In genomic region chr20:56933331-56933698, GRCh38 we compare ENCODE assay signal across 22 cellular contexts.
"Had no signal": no experiment of that assay in that cellular context is flagged by ENCODE, and none has a peak within 500 bp of the region (broad histone marks: within the 10 kb centered on the region; RNA-seq: fewer than 3 reads in every experiment).

No MANE protein-coding gene starts in this region.

- H3K9me3 ChIP-seq: colonic mucosa, gastrocnemius medialis, neutrophil, psoas muscle, right lobe of liver, spleen had no signal

- H3K36me3 ChIP-seq: colonic mucosa, gastrocnemius medialis, neutrophil, right lobe of liver, spleen had no signal

- H3K4me3 ChIP-seq: colonic mucosa, gastrocnemius medialis, lung, psoas muscle, right lobe of liver, spleen had no signal

- H3K27ac ChIP-seq: colonic mucosa, gastrocnemius medialis, neutrophil, psoas muscle, right lobe of liver, spleen had no signal

- H3K4me1 ChIP-seq: colonic mucosa, gastrocnemius medialis, psoas muscle, right lobe of liver, spleen had no signal

- H3K27me3 ChIP-seq: colonic mucosa had no signal

- DNase-seq: colonic mucosa; dermis blood vessel endothelial cell; erythroblast; gastrocnemius medialis; glutamatergic neuron; immature natural killer cell; kidney; left cardiac atrium; left ventricle myocardium superior; mesendoderm; naive thymus-derived CD4-positive, alpha-beta T cell; nephron progenitor cell; psoas muscle; retina; right lobe of liver; spleen; stimulated activated CD4-positive, alpha-beta T cell treated with anti-CD3 and anti-CD28 coated beads, Interleukin-2, amount 100 ng/mL, for 24 hours; stimulated activated CD4-positive, alpha-beta T cell treated with anti-CD3 and anti-CD28 coated beads, Interleukin-4, amount 100 ng/mL, for 4 hours; stimulated activated naive CD4-positive, alpha-beta T cell treated with Interleukin-2 at 50 U/mL for 16 hours; trophoblast cell had no signal

- ATAC-seq: gastrocnemius medialis; left cardiac atrium; left ventricle myocardium superior; naive thymus-derived CD4-positive, alpha-beta T cell; psoas muscle; right lobe of liver had no signal
